ENCODE assay signal across 35 cellular contexts in genomic region chr4:84243685-84244084, GRCh38.
"Had no signal": no experiment of that assay in that cellular context is flagged by ENCODE, and none has a peak within 500 bp of the region (broad histone marks: within the 10 kb centered on the region; RNA-seq: fewer than 3 reads in every experiment).

No MANE protein-coding gene starts in this region.

- ATAC-seq: activated CD4-positive, alpha-beta T cell treated with anti-CD3 and anti-CD28 coated beads for 36 hours; activated CD8-positive, alpha-beta memory T cell treated with anti-CD3 and anti-CD28 coated beads, Interleukin-2, amount 10 ng/mL, durations not matched to agents 7 days and 5 days; activated CD8-positive, alpha-beta T cell treated with anti-CD3 and anti-CD28 coated beads, Interleukin-2, amount 10 ng/mL, durations not matched to agents 7 days and 5 days; activated naive CD4-positive, alpha-beta T cell treated with anti-CD3 and anti-CD28 coated beads, Interleukin-2, amount 50 U/mL, for 72 hours; activated T-cell treated with anti-CD3 and anti-CD28 coated beads, Interleukin-2, amount 50 U/mL, for 4 hours; activated T-cell treated with anti-CD3 and anti-CD28 coated beads, Interleukin-2, amount 50 U/mL, for 72 hours; activated T-helper 17 cell treated with anti-CD3 and anti-CD28 coated beads, Interleukin-2, amount 50 U/mL, for 72 hours; body of pancreas had no signal

- H3K27ac ChIP-seq: adrenal gland, body of pancreas, brain microvascular endothelial cell, breast epithelium, VCaP had no signal

- H3K4me3 ChIP-seq: adrenal gland, body of pancreas, breast epithelium had no signal

- FAIRE-seq: astrocyte, TTC549 had no signal

- H3K4me1 ChIP-seq: adrenal gland, body of pancreas, breast epithelium had no signal

- H3K9me3 ChIP-seq: adrenal gland, body of pancreas had no signal

- H3K36me3 ChIP-seq: adrenal gland, brain microvascular endothelial cell, breast epithelium had no signal

- H3K27me3 ChIP-seq: adrenal gland, body of pancreas, brain microvascular endothelial cell, breast epithelium had no signal

- DNase-seq: activated B cell treated with CpG ODN at 0.5 μM for 24 hours; activated CD4-positive, alpha-beta memory T cell treated with anti-CD3 and anti-CD28 coated beads, Interleukin-2, amount 10 ng/mL, durations not matched to agents 7 days and 5 days; activated CD4-positive, alpha-beta T cell treated with anti-CD3 and anti-CD28 coated beads for 1 hour; activated CD4-positive, alpha-beta T cell treated with anti-CD3 and anti-CD28 coated beads for 36 hours; activated CD4-positive, alpha-beta T cell treated with anti-CD3 and anti-CD28 coated beads for 48 hours; activated CD4-positive, alpha-beta T cell treated with anti-CD3 and anti-CD28 coated beads, Interleukin-2, amount 10 ng/mL, durations not matched to agents 7 days and 5 days; activated CD4-positive, alpha-beta T cell treated with anti-CD3 and anti-CD28 coated beads, Interleukin-2, amount 50 U/mL, for 48 hours; activated CD8-positive, alpha-beta memory T cell treated with anti-CD3 and anti-CD28 coated beads for 24 hours; activated CD8-positive, alpha-beta memory T cell treated with anti-CD3 and anti-CD28 coated beads, Interleukin-2, amount 10 ng/mL, durations not matched to agents 7 days and 5 days; activated CD8-positive, alpha-beta memory T cell treated with anti-CD3 and anti-CD28 coated beads, Interleukin-2, amount 50 U/mL, for 48 hours; activated CD8-positive, alpha-beta T cell treated with anti-CD3 and anti-CD28 coated beads, Interleukin-2, amount 10 ng/mL, durations not matched to agents 7 days and 5 days; activated effector memory CD4-positive, alpha-beta T cell treated with anti-CD3 and anti-CD28 coated beads, Interleukin-2, amount 50 U/mL, for 16 hours; activated gamma-delta T cell treated with Interleukin-2 at 50 U/mL for 16 hours; activated naive CD4-positive, alpha-beta T cell; activated naive CD4-positive, alpha-beta T cell treated with anti-CD3 and anti-CD28 coated beads for 36 hours; activated naive CD4-positive, alpha-beta T cell treated with anti-CD3 and anti-CD28 coated beads, Interleukin-2, amount 50 U/mL, for 16 hours; activated naive CD8-positive, alpha-beta T cell treated with anti-CD3 and anti-CD28 coated beads for 36 hours; activated T-cell treated with anti-CD3 and anti-CD28 coated beads, Interleukin-2, amount 50 U/mL, for 4 hours; activated T-cell treated with anti-CD3 and anti-CD28 coated beads, Interleukin-2, amount 50 U/mL, for 72 hours; adrenal gland; amniotic stem cell; aorta; body of pancreas; brain microvascular endothelial cell; caudate nucleus; cerebellar nuclear complex; T-helper 1 cell; T-helper 2 cell; T-helper 9 cell had no signal
